Comparison of ENCODE assay signal across 38 cellular contexts in the genomic region with DNA sequence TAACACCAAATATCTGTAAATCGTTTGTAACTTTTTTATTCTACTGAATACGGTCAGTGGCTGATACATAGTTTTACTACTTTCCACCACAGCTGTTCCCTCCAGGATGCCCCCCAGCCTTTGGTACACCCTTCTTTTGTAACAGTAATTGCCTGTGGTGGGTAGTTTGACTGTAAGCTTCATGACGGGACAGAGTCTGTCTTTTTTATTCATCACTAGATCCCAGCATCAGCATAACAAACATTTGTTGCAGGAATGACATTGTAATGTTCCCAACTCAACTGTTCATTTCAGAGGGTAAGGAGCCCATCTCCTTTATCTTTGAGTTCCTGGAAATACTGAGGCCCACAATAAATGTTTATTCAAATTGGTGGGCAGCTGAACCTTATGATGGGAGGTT.
"Had no signal": no experiment of that assay in that cellular context is flagged by ENCODE, and none has a peak within 500 bp of the region (broad histone marks: within the 10 kb centered on the region; RNA-seq: fewer than 3 reads in every experiment).

No MANE protein-coding gene starts in this region.

- H3K4me1 ChIP-seq: adrenal gland, ascending aorta, body of pancreas, breast epithelium had no signal

- H3K4me1 Mint-ChIP-seq: activated naive CD4-positive, alpha-beta T cell treated with anti-CD3 and anti-CD28 coated beads, Interleukin-2, amount 50 U/mL, for 24 hours; activated naive CD8-positive, alpha-beta T cell treated with anti-CD3 and anti-CD28 coated beads for 36 hours; activated naive CD8-positive, alpha-beta T cell treated with anti-CD3 and anti-CD28 coated beads, Interleukin-2, amount 10 ng/mL, durations not matched to agents 7 days and 5 days; activated naive CD8-positive, alpha-beta T cell treated with anti-CD3 and anti-CD28 coated beads, Interleukin-2, amount 50 U/mL, for 24 hours; activated T-helper 17 cell treated with anti-CD3 and anti-CD28 coated beads, Interleukin-2, amount 50 U/mL, for 72 hours; central memory CD8-positive, alpha-beta T cell had no signal

- H3K36me3 Mint-ChIP-seq: activated naive CD4-positive, alpha-beta T cell treated with anti-CD3 and anti-CD28 coated beads, Interleukin-2, amount 10 ng/mL, durations not matched to agents 7 days and 5 days; activated naive CD4-positive, alpha-beta T cell treated with anti-CD3 and anti-CD28 coated beads, Interleukin-2, amount 50 U/mL, for 24 hours; activated naive CD4-positive, alpha-beta T cell treated with anti-CD3 and anti-CD28 coated beads, Interleukin-2, amount 50 U/mL, for 72 hours; activated naive CD8-positive, alpha-beta T cell treated with anti-CD3 and anti-CD28 coated beads for 36 hours; activated naive CD8-positive, alpha-beta T cell treated with anti-CD3 and anti-CD28 coated beads, Interleukin-2, amount 10 ng/mL, durations not matched to agents 7 days and 5 days had no signal

- H3K27ac ChIP-seq: adrenal gland, ascending aorta, body of pancreas, brain microvascular endothelial cell, breast epithelium, cardiac muscle cell had no signal

- H3K27ac Mint-ChIP-seq: activated naive CD4-positive, alpha-beta T cell treated with anti-CD3 and anti-CD28 coated beads for 36 hours; activated naive CD4-positive, alpha-beta T cell treated with anti-CD3 and anti-CD28 coated beads, Interleukin-2, amount 10 ng/mL, durations not matched to agents 7 days and 5 days; activated naive CD4-positive, alpha-beta T cell treated with anti-CD3 and anti-CD28 coated beads, Interleukin-2, amount 50 U/mL, for 24 hours; activated naive CD4-positive, alpha-beta T cell treated with anti-CD3 and anti-CD28 coated beads, Interleukin-2, amount 50 U/mL, for 72 hours; activated naive CD8-positive, alpha-beta T cell; activated naive CD8-positive, alpha-beta T cell treated with anti-CD3 and anti-CD28 coated beads for 36 hours; activated naive CD8-positive, alpha-beta T cell treated with anti-CD3 and anti-CD28 coated beads, Interleukin-2, amount 10 ng/mL, durations not matched to agents 7 days and 5 days; activated naive CD8-positive, alpha-beta T cell treated with anti-CD3 and anti-CD28 coated beads, Interleukin-2, amount 50 U/mL, for 24 hours; activated T-cell treated with anti-CD3 and anti-CD28 coated beads, Interleukin-2, amount 50 U/mL, for 24 hours; activated T-cell treated with anti-CD3 and anti-CD28 coated beads, Interleukin-2, amount 50 U/mL, for 72 hours; activated T-helper 1 cell treated with anti-CD3 and anti-CD28 coated beads, Interleukin-12 subunit alpha, Interleukin-12 subunit beta, Interleukin-2, Interleukin-4 antibody, amounts not matched to agents 30 ng/mL and 10 ng/mL and 1 ng/mL, durations not matched to agents 14 hours and 24 hours and 36 hours; activated T-helper 17 cell treated with anti-CD3 and anti-CD28 coated beads, Interleukin-2, amount 50 U/mL, for 72 hours; activated T-helper 2 cell treated with anti-CD3 and anti-CD28 coated beads, Interferon-gamma antibody, Interleukin-2, Interleukin-4, amounts not matched to agents 10 μg/mL and 5 μg/mL and 100 μg/mL, durations not matched to agents 14 hours and 24 hours and 36 hours; brain had no signal

- H3K27me3 ChIP-seq: adrenal gland, ascending aorta, body of pancreas, brain microvascular endothelial cell, breast epithelium, cardiac muscle cell had no signal

- H3K9me3 ChIP-seq: adrenal gland, ascending aorta, body of pancreas, breast epithelium had no signal

- H3K4me3 Mint-ChIP-seq: activated naive CD4-positive, alpha-beta T cell treated with anti-CD3 and anti-CD28 coated beads for 36 hours; activated naive CD4-positive, alpha-beta T cell treated with anti-CD3 and anti-CD28 coated beads, Interleukin-2, amount 10 ng/mL, durations not matched to agents 7 days and 5 days; activated naive CD4-positive, alpha-beta T cell treated with anti-CD3 and anti-CD28 coated beads, Interleukin-2, amount 50 U/mL, for 24 hours; activated naive CD8-positive, alpha-beta T cell; activated naive CD8-positive, alpha-beta T cell treated with anti-CD3 and anti-CD28 coated beads for 36 hours; activated naive CD8-positive, alpha-beta T cell treated with anti-CD3 and anti-CD28 coated beads, Interleukin-2, amount 10 ng/mL, durations not matched to agents 7 days and 5 days; activated naive CD8-positive, alpha-beta T cell treated with anti-CD3 and anti-CD28 coated beads, Interleukin-2, amount 50 U/mL, for 24 hours; activated T-cell treated with anti-CD3 and anti-CD28 coated beads, Interleukin-2, amount 50 U/mL, for 24 hours; activated T-cell treated with anti-CD3 and anti-CD28 coated beads, Interleukin-2, amount 50 U/mL, for 4 hours; activated T-cell treated with anti-CD3 and anti-CD28 coated beads, Interleukin-2, amount 50 U/mL, for 72 hours; activated T-helper 1 cell treated with anti-CD3 and anti-CD28 coated beads, Interleukin-12 subunit alpha, Interleukin-12 subunit beta, Interleukin-2, Interleukin-4 antibody, amounts not matched to agents 30 ng/mL and 10 ng/mL and 1 ng/mL, durations not matched to agents 14 hours and 24 hours and 36 hours; activated T-helper 17 cell treated with anti-CD3 and anti-CD28 coated beads, Interleukin-2, amount 50 U/mL, for 72 hours; brain; central memory CD8-positive, alpha-beta T cell had no signal

- H3K27me3 Mint-ChIP-seq: activated naive CD4-positive, alpha-beta T cell treated with anti-CD3 and anti-CD28 coated beads, Interleukin-2, amount 10 ng/mL, durations not matched to agents 7 days and 5 days; activated naive CD4-positive, alpha-beta T cell treated with anti-CD3 and anti-CD28 coated beads, Interleukin-2, amount 50 U/mL, for 24 hours; activated naive CD8-positive, alpha-beta T cell; activated naive CD8-positive, alpha-beta T cell treated with anti-CD3 and anti-CD28 coated beads for 36 hours; activated naive CD8-positive, alpha-beta T cell treated with anti-CD3 and anti-CD28 coated beads, Interleukin-2, amount 50 U/mL, for 24 hours; activated T-helper 17 cell treated with anti-CD3 and anti-CD28 coated beads, Interleukin-2, amount 50 U/mL, for 72 hours; brain had no signal

- DNase-seq: activated effector memory CD4-positive, alpha-beta T cell treated with anti-CD3 and anti-CD28 coated beads, Interleukin-2, amount 50 U/mL, for 16 hours; activated effector memory CD4-positive, alpha-beta T cell treated with Interleukin-2 at 50 U/mL for 16 hours; activated gamma-delta T cell; activated gamma-delta T cell treated with Interleukin-2 at 50 U/mL for 16 hours; activated naive CD4-positive, alpha-beta T cell; activated naive CD4-positive, alpha-beta T cell treated with anti-CD3 and anti-CD28 coated beads for 36 hours; activated naive CD4-positive, alpha-beta T cell treated with anti-CD3 and anti-CD28 coated beads, Interleukin-2, amount 10 ng/mL, durations not matched to agents 7 days and 5 days; activated naive CD4-positive, alpha-beta T cell treated with anti-CD3 and anti-CD28 coated beads, Interleukin-2, amount 50 U/mL, for 16 hours; activated naive CD4-positive, alpha-beta T cell treated with Interleukin-2 at 50 U/mL for 16 hours; activated naive CD8-positive, alpha-beta T cell treated with anti-CD3 and anti-CD28 coated beads for 36 hours; activated naive CD8-positive, alpha-beta T cell treated with anti-CD3 and anti-CD28 coated beads, Interleukin-2, amount 10 ng/mL, durations not matched to agents 7 days and 5 days; activated naive CD8-positive, alpha-beta T cell treated with anti-CD3 and anti-CD28 coated beads, Interleukin-2, amount 50 U/mL, for 24 hours; activated T-cell treated with anti-CD3 and anti-CD28 coated beads, Interleukin-2, amount 50 U/mL, for 1 hour; activated T-cell treated with anti-CD3 and anti-CD28 coated beads, Interleukin-2, amount 50 U/mL, for 24 hours; activated T-cell treated with anti-CD3 and anti-CD28 coated beads, Interleukin-2, amount 50 U/mL, for 4 hours; activated T-cell treated with anti-CD3 and anti-CD28 coated beads, Interleukin-2, amount 50 U/mL, for 48 hours; activated T-cell treated with anti-CD3 and anti-CD28 coated beads, Interleukin-2, amount 50 U/mL, for 72 hours; adrenal gland; amniotic stem cell; amygdala; anterior cingulate cortex; aorta; body of pancreas; brain microvascular endothelial cell; caudate nucleus; central memory CD4-positive, alpha-beta T cell; cerebellar nuclear complex had no signal

- H3K4me3 ChIP-seq: adrenal gland, ascending aorta, body of pancreas, breast epithelium, cardiac muscle cell had no signal

- H3K9me3 Mint-ChIP-seq: activated naive CD4-positive, alpha-beta T cell treated with anti-CD3 and anti-CD28 coated beads for 36 hours; activated naive CD4-positive, alpha-beta T cell treated with anti-CD3 and anti-CD28 coated beads, Interleukin-2, amount 10 ng/mL, durations not matched to agents 7 days and 5 days; activated naive CD4-positive, alpha-beta T cell treated with anti-CD3 and anti-CD28 coated beads, Interleukin-2, amount 50 U/mL, for 24 hours; activated naive CD8-positive, alpha-beta T cell treated with anti-CD3 and anti-CD28 coated beads, Interleukin-2, amount 10 ng/mL, durations not matched to agents 7 days and 5 days; activated naive CD8-positive, alpha-beta T cell treated with anti-CD3 and anti-CD28 coated beads, Interleukin-2, amount 50 U/mL, for 24 hours; activated T-cell treated with anti-CD3 and anti-CD28 coated beads, Interleukin-2, amount 50 U/mL, for 24 hours; activated T-cell treated with anti-CD3 and anti-CD28 coated beads, Interleukin-2, amount 50 U/mL, for 4 hours; activated T-cell treated with anti-CD3 and anti-CD28 coated beads, Interleukin-2, amount 50 U/mL, for 72 hours; activated T-helper 1 cell treated with anti-CD3 and anti-CD28 coated beads, Interleukin-12 subunit alpha, Interleukin-12 subunit beta, Interleukin-2, Interleukin-4 antibody, amounts not matched to agents 30 ng/mL and 10 ng/mL and 1 ng/mL, durations not matched to agents 14 hours and 24 hours and 36 hours; activated T-helper 17 cell treated with anti-CD3 and anti-CD28 coated beads, Interleukin-2, amount 50 U/mL, for 72 hours; activated T-helper 2 cell treated with anti-CD3 and anti-CD28 coated beads, Interferon-gamma antibody, Interleukin-2, Interleukin-4, amounts not matched to agents 10 μg/mL and 5 μg/mL and 100 μg/mL, durations not matched to agents 14 hours and 24 hours and 36 hours; central memory CD8-positive, alpha-beta T cell had no signal

- ATAC-seq: activated naive CD4-positive, alpha-beta T cell treated with anti-CD3 and anti-CD28 coated beads, Interleukin-2, amount 50 U/mL, for 72 hours; activated naive CD8-positive, alpha-beta T cell treated with anti-CD3 and anti-CD28 coated beads, Interleukin-2, amount 50 U/mL, for 24 hours; activated T-cell treated with anti-CD3 and anti-CD28 coated beads, Interleukin-2, amount 50 U/mL, for 4 hours; activated T-cell treated with anti-CD3 and anti-CD28 coated beads, Interleukin-2, amount 50 U/mL, for 72 hours; activated T-helper 17 cell treated with anti-CD3 and anti-CD28 coated beads, Interleukin-2, amount 50 U/mL, for 72 hours; body of pancreas had no signal

- H3K36me3 ChIP-seq: adrenal gland, breast epithelium, cardiac muscle cell had no signal
